In the genomic region with DNA sequence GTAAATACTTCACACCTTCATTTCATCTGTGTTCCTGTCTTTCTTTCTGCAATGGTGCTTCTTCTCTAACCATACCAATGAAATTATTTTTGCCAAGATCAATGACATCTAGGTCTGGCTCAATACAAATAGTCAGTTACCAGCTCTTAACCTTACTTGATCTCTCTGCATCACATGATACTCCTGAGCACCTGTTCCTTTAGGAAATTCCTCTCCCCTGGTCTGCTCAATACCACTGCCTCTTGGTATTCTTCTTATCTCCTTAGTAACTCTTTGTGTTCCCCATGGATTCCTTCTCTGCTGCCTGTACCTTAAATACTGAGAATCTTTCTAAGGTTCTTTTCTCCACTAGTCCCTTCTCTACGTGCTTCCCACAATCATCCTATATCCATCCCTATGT, we compare ENCODE assay signal across 28 cellular contexts. TPM values are rescaled to one million over a fixed set of nuclear protein-coding genes. Genes with fewer than 3 reads are reported as not detected.
"Had no signal": no experiment of that assay in that cellular context is flagged by ENCODE, and none has a peak within 500 bp of the region (broad histone marks: within the 10 kb centered on the region; RNA-seq: fewer than 3 reads in every experiment).

No MANE protein-coding gene starts in this region.

- H3K27me3 ChIP-seq: stomach, suprapubic skin, testis, thyroid gland, tibial artery, tibial nerve, transverse colon, upper lobe of left lung, upper lobe of right lung, uterus, vagina had no signal

- DNase-seq: stimulated activated CD4-positive, alpha-beta T cell treated with anti-CD3 and anti-CD28 coated beads, Interleukin-2, amount 100 ng/mL, for 48 hours; stimulated activated CD4-positive, alpha-beta T cell treated with anti-CD3 and anti-CD28 coated beads, Interleukin-4, amount 100 ng/mL, for 1 hour; stimulated activated CD4-positive, alpha-beta T cell treated with anti-CD3 and anti-CD28 coated beads, Interleukin-4, amount 100 ng/mL, for 24 hours; stimulated activated CD4-positive, alpha-beta T cell treated with anti-CD3 and anti-CD28 coated beads, Interleukin-4, amount 100 ng/mL, for 4 hours; stimulated activated CD8-positive, alpha-beta memory T cell treated with anti-CD3 and anti-CD28 coated beads, Interleukin-4, amount 100 ng/mL, for 48 hours; stimulated activated naive B cell treated with anti-CD40 and anti-IgM and Interleukin-4, amounts not matched to agents 10 μg/mL and 1 μg/mL and 100 μg/mL, for 72 hours; stimulated activated naive CD4-positive, alpha-beta T cell; stimulated activated naive CD4-positive, alpha-beta T cell treated with Interleukin-2 at 50 U/mL for 16 hours; stimulated activated naive CD8-positive, alpha-beta T cell treated with anti-CD3 and anti-CD28 coated beads, Interleukin-15, amount 100 ng/mL, for 72 hours; stimulated activated naive CD8-positive, alpha-beta T cell treated with anti-CD3 and anti-CD28 coated beads, Interleukin-15, Interleukin-2, amounts not matched to agents 100 U/mL and 50 U/mL, for 24 hours; stomach; substantia nigra; testis; thyroid gland; tibial artery; transverse colon; trophoblast cell; upper lobe of left lung; upper lobe of right lung; uterus had no signal

- H3K27me3 Mint-ChIP-seq: stimulated activated memory B cell treated with anti-CD40 and anti-IgM and Interleukin-4, amounts not matched to agents 10 μg/mL and 1 μg/mL and 100 μg/mL, for 72 hours; stimulated activated naive B cell treated with anti-CD40 and anti-IgM and Interleukin-4, amounts not matched to agents 10 μg/mL and 1 μg/mL and 100 μg/mL, for 72 hours; stimulated activated naive CD8-positive, alpha-beta T cell treated with anti-CD3 and anti-CD28 coated beads, Interleukin-15, amount 100 ng/mL, for 72 hours; stimulated activated naive CD8-positive, alpha-beta T cell treated with anti-CD3 and anti-CD28 coated beads, Interleukin-15, Interleukin-2, amounts not matched to agents 100 ng/mL and 50 ng/mL, for 24 hours had no signal

- H3K4me3 Mint-ChIP-seq: stimulated activated effector memory CD8-positive, alpha-beta T cell treated with anti-CD3 and anti-CD28 coated beads, Interleukin-12 subunit alpha, Interleukin-12 subunit beta, amount 100 ng/mL, for 72 hours; stimulated activated memory B cell treated with anti-CD40 and anti-IgM and Interleukin-4, amounts not matched to agents 10 μg/mL and 1 μg/mL and 100 μg/mL, for 72 hours; stimulated activated naive B cell treated with anti-CD40 and anti-IgM and Interleukin-4, amounts not matched to agents 10 μg/mL and 1 μg/mL and 100 μg/mL, for 72 hours; stimulated activated naive CD8-positive, alpha-beta T cell treated with anti-CD3 and anti-CD28 coated beads, Interleukin-15, amount 100 ng/mL, for 72 hours; stimulated activated naive CD8-positive, alpha-beta T cell treated with anti-CD3 and anti-CD28 coated beads, Interleukin-15, Interleukin-2, amounts not matched to agents 100 ng/mL and 50 ng/mL, for 24 hours; type B pancreatic cell had no signal

- H3K36me3 Mint-ChIP-seq: stimulated activated effector memory CD8-positive, alpha-beta T cell treated with anti-CD3 and anti-CD28 coated beads, Interleukin-12 subunit alpha, Interleukin-12 subunit beta, amount 100 ng/mL, for 72 hours; stimulated activated memory B cell treated with anti-CD40 and anti-IgM and Interleukin-4, amounts not matched to agents 10 μg/mL and 1 μg/mL and 100 μg/mL, for 72 hours; stimulated activated naive B cell treated with anti-CD40 and anti-IgM and Interleukin-4, amounts not matched to agents 10 μg/mL and 1 μg/mL and 100 μg/mL, for 72 hours; type B pancreatic cell had no signal

- H3K27ac Mint-ChIP-seq: stimulated activated effector memory CD8-positive, alpha-beta T cell treated with anti-CD3 and anti-CD28 coated beads, Interleukin-12 subunit alpha, Interleukin-12 subunit beta, amount 100 ng/mL, for 72 hours; stimulated activated memory B cell treated with anti-CD40 and anti-IgM and Interleukin-4, amounts not matched to agents 10 μg/mL and 1 μg/mL and 100 μg/mL, for 72 hours; stimulated activated naive B cell treated with anti-CD40 and anti-IgM and Interleukin-4, amounts not matched to agents 10 μg/mL and 1 μg/mL and 100 μg/mL, for 72 hours; stimulated activated naive CD8-positive, alpha-beta T cell treated with anti-CD3 and anti-CD28 coated beads, Interleukin-15, Interleukin-2, amounts not matched to agents 100 ng/mL and 50 ng/mL, for 24 hours; type B pancreatic cell had no signal

- H3K4me1 ChIP-seq: stomach, suprapubic skin, testis, thyroid gland, tibial nerve, transverse colon, upper lobe of left lung, upper lobe of right lung, uterus, vagina had no signal

- ATAC-seq: stimulated activated effector memory CD8-positive, alpha-beta T cell treated with anti-CD3 and anti-CD28 coated beads, Interleukin-12 subunit alpha, Interleukin-12 subunit beta, amount 100 ng/mL, for 72 hours; stimulated activated naive B cell treated with anti-CD40 and anti-IgM and Interleukin-4, amounts not matched to agents 10 μg/mL and 1 μg/mL and 100 μg/mL, for 72 hours; stimulated activated naive CD8-positive, alpha-beta T cell treated with anti-CD3 and anti-CD28 coated beads, Interleukin-15, amount 100 ng/mL, for 72 hours; stimulated activated naive CD8-positive, alpha-beta T cell treated with anti-CD3 and anti-CD28 coated beads, Interleukin-15, Interleukin-2, amounts not matched to agents 100 U/mL and 50 U/mL, for 24 hours; upper lobe of right lung had no signal

- H3K36me3 ChIP-seq: stomach, suprapubic skin, thoracic aorta, thyroid gland, tibial artery, tibial nerve, transverse colon, upper lobe of left lung, upper lobe of right lung, uterus, vagina had no signal

- H3K4me1 Mint-ChIP-seq: stimulated activated effector memory CD8-positive, alpha-beta T cell treated with anti-CD3 and anti-CD28 coated beads, Interleukin-12 subunit alpha, Interleukin-12 subunit beta, amount 100 ng/mL, for 72 hours; stimulated activated memory B cell treated with anti-CD40 and anti-IgM and Interleukin-4, amounts not matched to agents 10 μg/mL and 1 μg/mL and 100 μg/mL, for 72 hours; stimulated activated naive B cell treated with anti-CD40 and anti-IgM and Interleukin-4, amounts not matched to agents 10 μg/mL and 1 μg/mL and 100 μg/mL, for 72 hours; stimulated activated naive CD8-positive, alpha-beta T cell treated with anti-CD3 and anti-CD28 coated beads, Interleukin-15, amount 100 ng/mL, for 72 hours had no signal

- H3K4me3 ChIP-seq: stomach, suprapubic skin, testis, thoracic aorta, thyroid gland, tibial artery, tibial nerve, transverse colon, upper lobe of left lung, upper lobe of right lung, uterus, vagina had no signal

- H3K27ac ChIP-seq: stomach, suprapubic skin, testis, thoracic aorta, thyroid gland, tibial artery, tibial nerve, transverse colon, upper lobe of left lung, upper lobe of right lung, uterus, vagina had no signal

- H3K9me3 ChIP-seq: stomach, suprapubic skin, testis, thoracic aorta, thyroid gland, tibial artery, tibial nerve, transverse colon, upper lobe of left lung, upper lobe of right lung, uterus, vagina had no signal

- H3K9me3 Mint-ChIP-seq: stimulated activated memory B cell treated with anti-CD40 and anti-IgM and Interleukin-4, amounts not matched to agents 10 μg/mL and 1 μg/mL and 100 μg/mL, for 72 hours; stimulated activated naive CD8-positive, alpha-beta T cell treated with anti-CD3 and anti-CD28 coated beads, Interleukin-15, Interleukin-2, amounts not matched to agents 100 ng/mL and 50 ng/mL, for 24 hours; type B pancreatic cell had no signal

RNA-seq across cellular contexts. Expression of a gene that starts 25.9 kb away (rescaled TPM):
- total RNA-seq: thoracic aorta, upper lobe of right lung, vagina had no signal
